In genomic region chr19:38264486-38265212, GRCh38 we compare ENCODE assay signal across 1 cellular context.
A peak's percentile ranks its signal among the peaks of the same experiment; 100 is the strongest.
TF ChIP-seq lines count a peak whose summit lies in the region.

A gene with protein sequence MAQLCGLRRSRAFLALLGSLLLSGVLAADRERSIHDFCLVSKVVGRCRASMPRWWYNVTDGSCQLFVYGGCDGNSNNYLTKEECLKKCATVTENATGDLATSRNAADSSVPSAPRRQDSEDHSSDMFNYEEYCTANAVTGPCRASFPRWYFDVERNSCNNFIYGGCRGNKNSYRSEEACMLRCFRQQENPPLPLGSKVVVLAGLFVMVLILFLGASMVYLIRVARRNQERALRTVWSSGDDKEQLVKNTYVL (plus strand): TSS chr19:38264573. CDS start chr19:38264893, 320 bp downstream.

TF ChIP-seq in HEK293, 187 proteins besides CTCF, POLR2A, EP300 and RAD21 (continued from another document and continues in another):
- TF ChIP-seq ZNF555 (tag by site-specific recombination; conservative IDR thresholded peaks at IDR 0.05) (no peak), FEZF1 (tag by site-specific recombination; IDR thresholded peaks at IDR 0.05) (0 out of 2 replicates have a peak, but pooled peaks have one; percentile 7), ZNF112 (tag by site-specific recombination; IDR thresholded peaks at IDR 0.05) (no peak), ATF2 (tag by site-specific recombination; IDR thresholded peaks at IDR 0.05; ENCODE audit: low read depth) (no peak), ZNF155 (tag by site-specific recombination; IDR thresholded peaks at IDR 0.05) (no peak), ZNF76 (tag by site-specific recombination; IDR thresholded peaks at IDR 0.05; ENCODE audit: borderline replicate concordance, low read depth) (peak; percentile 65), ZNF707 (tag by site-specific recombination; IDR thresholded peaks at IDR 0.05) (no peak), ZNF560 (tag by site-specific recombination; IDR thresholded peaks at IDR 0.05; ENCODE audit: borderline replicate concordance) (no peak), ZNF350 (tag by site-specific recombination; IDR thresholded peaks at IDR 0.05) (no peak), YY2 (tag by site-specific recombination; IDR thresholded peaks at IDR 0.05) (peak; percentile 82), ZXDB (tag by site-specific recombination; IDR thresholded peaks at IDR 0.05) (peak; percentile 90), ZNF670 (tag by site-specific recombination; IDR thresholded peaks at IDR 0.05; ENCODE audit: low read depth) (no peak), ZNF658 (tag by site-specific recombination; IDR thresholded peaks at IDR 0.05) (no peak), ZNF621 (tag by site-specific recombination; IDR thresholded peaks at IDR 0.05) (no peak), ZNF248 (tag by site-specific recombination; IDR thresholded peaks at IDR 0.05) (no peak), ZNF704 (tag by site-specific recombination; IDR thresholded peaks at IDR 0.05) (no peak), KLF9 (tag by site-specific recombination; IDR thresholded peaks at IDR 0.05; ENCODE audit: low read depth) (peak; percentile 73; the same call in 1 of the 2 replicates), ZNF830 (tag by site-specific recombination; IDR thresholded peaks at IDR 0.05; ENCODE audit: low read depth) (no peak), ZNF837 (tag by site-specific recombination; IDR thresholded peaks at IDR 0.05) (no peak; the same call in 1 of the 2 replicates), MYNN (tag by site-specific recombination; IDR thresholded peaks at IDR 0.05; ENCODE audit: borderline replicate concordance) (no peak; the same call in 1 of the 2 replicates), ZNF10 (tag by site-specific recombination; IDR thresholded peaks at IDR 0.05) (peak; percentile 94), ZBTB49 (tag by site-specific recombination; IDR thresholded peaks at IDR 0.05; ENCODE audit: low read depth) (no peak), BCL11B (tag by site-specific recombination; IDR thresholded peaks at IDR 0.05; ENCODE audit: low read depth) (no peak; the same call in 1 of the 2 replicates), ZIC2 (tag by site-specific recombination; IDR thresholded peaks at IDR 0.05) (peak; percentile 74; the same call in 1 of the 2 replicates), GLIS2 (tag by site-specific recombination; IDR thresholded peaks at IDR 0.05) (peak; percentile 85), ZNF184 (tag by site-specific recombination; IDR thresholded peaks at IDR 0.05) (no peak), ZNF629 (tag by site-specific recombination; IDR thresholded peaks at IDR 0.05) (no peak), KLF16 (tag by site-specific recombination; IDR thresholded peaks at IDR 0.05) (peak; percentile 96), ZNF561 (tag by site-specific recombination; IDR thresholded peaks at IDR 0.05; ENCODE audit: borderline replicate concordance) (peak; percentile 63; the same call in 1 of the 2 replicates), ZSCAN5A (tag by site-specific recombination; IDR thresholded peaks at IDR 0.05) (peak; percentile 77; the same call in 1 of the 2 replicates), ZFHX2 (tag by site-specific recombination; conservative IDR thresholded peaks at IDR 0.05) (peak; percentile 36; the same call in 1 of the 2 replicates), SP3 (tag by site-specific recombination; IDR thresholded peaks at IDR 0.05) (peak; percentile 51; the same call in 1 of the 2 replicates), KLF1 (tag by site-specific recombination; IDR thresholded peaks at IDR 0.05) (peak; percentile 5), ZNF639 (tag by site-specific recombination; IDR thresholded peaks at IDR 0.05) (no peak), ZNF16 (tag by site-specific recombination; IDR thresholded peaks at IDR 0.05; ENCODE audit: low read depth) (no peak), ZNF292 (tag by site-specific recombination; IDR thresholded peaks at IDR 0.05; ENCODE audit: borderline replicate concordance, low read depth) (no peak), ZNF140 (tag by site-specific recombination; IDR thresholded peaks at IDR 0.05) (no peak), ZNF239 (tag by site-specific recombination; IDR thresholded peaks at IDR 0.05) (no peak; the same call in 1 of the 2 replicates), ZNF792 (tag by site-specific recombination; IDR thresholded peaks at IDR 0.05) (peak; percentile 90), ZNF843 (tag by site-specific recombination; IDR thresholded peaks at IDR 0.05) (peak; percentile 78), ELK4 (IDR thresholded peaks at IDR 0.05; ENCODE audit: borderline replicate concordance, low read depth, low read length) (no peak), HOXA7 (CRISPR knock-in tag; IDR thresholded peaks at IDR 0.05; ENCODE audit: borderline replicate concordance) (no peak), ZNF2 (tag by site-specific recombination; IDR thresholded peaks at IDR 0.05) (peak; percentile 85), ZEB2 (tag by site-specific recombination; IDR thresholded peaks at IDR 0.05) (peak; percentile 95)
- TF ChIP-seq, protein P1, sequence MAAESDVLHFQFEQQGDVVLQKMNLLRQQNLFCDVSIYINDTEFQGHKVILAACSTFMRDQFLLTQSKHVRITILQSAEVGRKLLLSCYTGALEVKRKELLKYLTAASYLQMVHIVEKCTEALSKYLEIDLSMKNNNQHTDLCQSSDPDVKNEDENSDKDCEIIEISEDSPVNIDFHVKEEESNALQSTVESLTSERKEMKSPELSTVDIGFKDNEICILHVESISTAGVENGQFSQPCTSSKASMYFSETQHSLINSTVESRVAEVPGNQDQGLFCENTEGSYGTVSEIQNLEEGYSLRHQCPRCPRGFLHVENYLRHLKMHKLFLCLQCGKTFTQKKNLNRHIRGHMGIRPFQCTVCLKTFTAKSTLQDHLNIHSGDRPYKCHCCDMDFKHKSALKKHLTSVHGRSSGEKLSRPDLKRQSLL (tag by site-specific recombination; IDR thresholded peaks at IDR 0.05) = no peak; the same call in 1 of the 2 replicates
- TF ChIP-seq, protein P2, sequence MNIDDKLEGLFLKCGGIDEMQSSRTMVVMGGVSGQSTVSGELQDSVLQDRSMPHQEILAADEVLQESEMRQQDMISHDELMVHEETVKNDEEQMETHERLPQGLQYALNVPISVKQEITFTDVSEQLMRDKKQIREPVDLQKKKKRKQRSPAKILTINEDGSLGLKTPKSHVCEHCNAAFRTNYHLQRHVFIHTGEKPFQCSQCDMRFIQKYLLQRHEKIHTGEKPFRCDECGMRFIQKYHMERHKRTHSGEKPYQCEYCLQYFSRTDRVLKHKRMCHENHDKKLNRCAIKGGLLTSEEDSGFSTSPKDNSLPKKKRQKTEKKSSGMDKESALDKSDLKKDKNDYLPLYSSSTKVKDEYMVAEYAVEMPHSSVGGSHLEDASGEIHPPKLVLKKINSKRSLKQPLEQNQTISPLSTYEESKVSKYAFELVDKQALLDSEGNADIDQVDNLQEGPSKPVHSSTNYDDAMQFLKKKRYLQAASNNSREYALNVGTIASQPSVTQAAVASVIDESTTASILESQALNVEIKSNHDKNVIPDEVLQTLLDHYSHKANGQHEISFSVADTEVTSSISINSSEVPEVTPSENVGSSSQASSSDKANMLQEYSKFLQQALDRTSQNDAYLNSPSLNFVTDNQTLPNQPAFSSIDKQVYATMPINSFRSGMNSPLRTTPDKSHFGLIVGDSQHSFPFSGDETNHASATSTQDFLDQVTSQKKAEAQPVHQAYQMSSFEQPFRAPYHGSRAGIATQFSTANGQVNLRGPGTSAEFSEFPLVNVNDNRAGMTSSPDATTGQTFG (tag by site-specific recombination; IDR thresholded peaks at IDR 0.05; ENCODE audit: borderline replicate concordance) = no peak
- TF ChIP-seq, protein P3, sequence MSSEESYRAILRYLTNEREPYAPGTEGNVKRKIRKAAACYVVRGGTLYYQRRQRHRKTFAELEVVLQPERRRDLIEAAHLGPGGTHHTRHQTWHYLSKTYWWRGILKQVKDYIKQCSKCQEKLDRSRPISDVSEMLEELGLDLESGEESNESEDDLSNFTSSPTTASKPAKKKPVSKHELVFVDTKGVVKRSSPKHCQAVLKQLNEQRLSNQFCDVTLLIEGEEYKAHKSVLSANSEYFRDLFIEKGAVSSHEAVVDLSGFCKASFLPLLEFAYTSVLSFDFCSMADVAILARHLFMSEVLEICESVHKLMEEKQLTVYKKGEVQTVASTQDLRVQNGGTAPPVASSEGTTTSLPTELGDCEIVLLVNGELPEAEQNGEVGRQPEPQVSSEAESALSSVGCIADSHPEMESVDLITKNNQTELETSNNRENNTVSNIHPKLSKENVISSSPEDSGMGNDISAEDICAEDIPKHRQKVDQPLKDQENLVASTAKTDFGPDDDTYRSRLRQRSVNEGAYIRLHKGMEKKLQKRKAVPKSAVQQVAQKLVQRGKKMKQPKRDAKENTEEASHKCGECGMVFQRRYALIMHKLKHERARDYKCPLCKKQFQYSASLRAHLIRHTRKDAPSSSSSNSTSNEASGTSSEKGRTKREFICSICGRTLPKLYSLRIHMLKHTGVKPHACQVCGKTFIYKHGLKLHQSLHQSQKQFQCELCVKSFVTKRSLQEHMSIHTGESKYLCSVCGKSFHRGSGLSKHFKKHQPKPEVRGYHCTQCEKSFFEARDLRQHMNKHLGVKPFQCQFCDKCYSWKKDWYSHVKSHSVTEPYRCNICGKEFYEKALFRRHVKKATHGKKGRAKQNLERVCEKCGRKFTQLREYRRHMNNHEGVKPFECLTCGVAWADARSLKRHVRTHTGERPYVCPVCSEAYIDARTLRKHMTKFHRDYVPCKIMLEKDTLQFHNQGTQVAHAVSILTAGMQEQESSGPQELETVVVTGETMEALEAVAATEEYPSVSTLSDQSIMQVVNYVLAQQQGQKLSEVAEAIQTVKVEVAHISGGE (tag by site-specific recombination; conservative IDR thresholded peaks at IDR 0.05; ENCODE audit: low read depth) = peak; percentile 98
